ENCODE assay signal across 7 cellular contexts in the genomic region with DNA sequence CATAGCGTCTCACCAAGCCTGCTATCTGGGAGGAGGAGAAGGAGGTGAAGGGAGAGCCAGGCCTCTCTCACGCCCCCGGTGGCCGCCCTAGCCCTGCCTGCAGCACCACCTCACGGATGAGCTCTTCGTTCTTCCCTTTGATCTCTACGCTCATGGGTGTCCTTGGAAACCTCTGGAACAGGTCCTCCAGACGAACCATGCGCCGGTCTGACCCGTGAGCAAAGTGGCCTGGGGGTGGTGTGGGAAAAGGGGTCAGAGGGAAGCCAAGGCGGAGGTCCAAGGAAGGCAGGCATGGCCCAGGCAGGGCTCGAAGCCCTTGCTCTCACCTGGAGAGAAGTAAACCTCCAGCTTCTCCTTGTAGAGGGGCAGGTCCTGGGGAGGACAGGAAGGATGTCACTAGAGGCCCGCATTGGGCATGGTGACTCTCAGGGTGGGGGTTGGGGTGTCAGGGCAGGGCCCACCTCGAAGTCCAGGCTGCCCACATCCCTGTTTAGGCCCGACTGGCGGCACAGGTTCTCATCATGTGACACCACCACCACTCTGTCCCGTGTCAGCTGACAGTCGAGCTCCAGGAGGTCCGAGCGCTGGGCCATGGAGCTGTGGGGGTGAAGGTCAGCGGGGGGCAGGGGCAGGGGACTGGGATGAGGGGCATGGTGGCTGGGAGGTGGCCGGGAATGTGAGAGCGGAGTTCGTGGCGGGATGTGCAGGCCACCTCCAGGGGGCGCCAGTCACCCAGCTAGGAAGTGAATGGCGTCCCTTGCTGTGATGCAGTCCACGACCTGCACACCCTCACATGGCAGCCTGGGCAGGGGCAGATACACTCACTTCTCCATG. TPM values are rescaled to one million over a fixed set of nuclear protein-coding genes. Genes with fewer than 3 reads are reported as not detected.
DNase-seq lines count a peak whose midpoint lies in the region; ATAC-seq and TF ChIP-seq lines count a peak whose summit lies in the region.

No MANE protein-coding gene starts in this region.

- TF ChIP-seq CTCF in GM12874 (IDR thresholded peaks at IDR 0.05; ENCODE audit: insufficient read depth, low read depth, low read length) = peak; percentile 95
- TF ChIP-seq CTCF in fibroblast of villous mesenchyme (IDR thresholded peaks at IDR 0.05; ENCODE audit: insufficient read depth, low read depth, low read length) = peak; percentile 64

- no peak for ATAC-seq in GM21825 (IDR thresholded peaks at IDR 0.05; ENCODE audit: unreplicated experiment)

- DNase-seq in NT2/D1 (ENCODE audit: low read depth, low spot score) (peak; percentile 75), fibroblast of villous mesenchyme (ENCODE audit: low read depth) (peak; percentile 68), retina (peak; percentile 17), inferior parietal cortex (ENCODE audit: extremely low spot score) (no peak)
- DNase-seq in activated T-cell treated with anti-CD3 and anti-CD28 coated beads, Interleukin-2, amount 50 U/mL, for 48 hours = peak; percentile 80 to 83

- H3K27me3 ChIP-seq in NT2/D1 (ENCODE audit: insufficient read depth, insufficient read length) = no peaks in the 10 kb centered on the region

- H3K4me1 ChIP-seq in NT2/D1 (ENCODE audit: insufficient read depth, insufficient read length) = peaks cover 15% of the 10 kb centered on the region

- H3K4me3 ChIP-seq in NT2/D1 (ENCODE audit: insufficient read length, low read depth) (no peak overlapping the region), fibroblast of villous mesenchyme (ENCODE audit: low read depth, low read length) (no peak overlapping the region)

- H3K9me3 ChIP-seq in NT2/D1 (ENCODE audit: insufficient read depth, low read length) = no peaks in the 10 kb centered on the region

- H3K9ac ChIP-seq in NT2/D1 (ENCODE audit: insufficient read length, low read depth) = peak overlapping the region; percentile 42

- H3K36me3 ChIP-seq in NT2/D1 (ENCODE audit: insufficient read depth, insufficient read length, low read length) = peaks cover 35% of the 10 kb centered on the region

RNA-seq across cellular contexts. Expression of a gene that starts 0.9 kb away (rescaled TPM):
- 0.32 and 0.43 TPM in 2 replicates for total RNA-seq in fibroblast of villous mesenchyme

RNA-seq across cellular contexts. Expression of a gene that starts 10.6 kb away (rescaled TPM):
- 27.7 and 36.3 TPM in 2 replicates for total RNA-seq in fibroblast of villous mesenchyme

RNA-seq across cellular contexts. Expression of a gene that starts 16.4 kb away (rescaled TPM):
- total RNA-seq in fibroblast of villous mesenchyme = 8.6 and 14.5 TPM in 2 replicates

RNA-seq across cellular contexts. Expression of a gene that starts 20.7 kb away (rescaled TPM):
- total RNA-seq in fibroblast of villous mesenchyme = 0.32 and 0.43 TPM in 2 replicates

RNA-seq across cellular contexts. Expression of a gene that starts 36.6 kb away (rescaled TPM):
- 196 and 209 TPM in 2 replicates for total RNA-seq in fibroblast of villous mesenchyme
